In the genomic region with DNA sequence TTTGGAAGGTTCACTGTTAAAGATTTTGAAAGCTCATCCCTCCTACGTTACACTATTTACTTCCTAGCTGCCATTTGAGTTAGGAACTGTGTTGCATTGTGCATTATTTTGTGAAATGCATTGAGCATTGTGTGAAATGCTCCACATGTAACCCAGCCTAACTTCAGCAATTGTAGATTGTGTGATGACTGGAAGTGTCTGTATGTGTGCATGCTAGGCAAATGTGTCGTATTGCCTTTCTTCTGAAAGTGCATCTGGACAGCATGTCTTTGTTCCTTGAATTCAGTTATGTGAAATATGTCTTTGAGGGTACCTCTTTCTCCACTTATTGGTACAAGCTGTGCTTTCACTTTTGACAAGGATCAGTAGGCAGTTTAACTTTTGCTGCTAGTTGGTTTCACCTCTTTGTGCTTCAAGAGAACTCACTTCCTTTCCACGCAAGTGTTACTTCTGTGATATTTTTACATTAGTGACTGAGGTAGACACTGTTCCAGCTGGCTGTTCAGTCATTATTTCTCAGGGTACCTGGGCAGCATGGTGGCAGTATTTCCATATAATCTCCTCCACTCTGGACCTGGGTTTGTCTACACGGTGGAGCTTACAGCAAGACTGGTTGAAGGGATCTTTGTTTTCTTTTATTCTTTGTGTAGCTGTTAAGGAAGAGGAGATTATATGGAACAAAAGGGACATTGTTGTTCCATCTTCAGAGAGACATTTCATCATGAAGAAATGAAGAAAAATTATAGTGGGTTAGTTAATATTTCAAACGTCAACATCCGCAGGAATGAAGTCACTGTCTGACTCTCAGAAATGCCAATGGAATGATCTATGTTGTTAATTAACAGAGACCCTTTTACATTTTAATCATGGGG, we compare ENCODE assay signal across 10 cellular contexts.
DNase-seq lines count a peak whose midpoint lies in the region; ATAC-seq lines count a peak whose summit lies in the region.
"Had no signal": no experiment of that assay in that cellular context is flagged by ENCODE, and none has a peak within 500 bp of the region (broad histone marks: within the 10 kb centered on the region; RNA-seq: fewer than 3 reads in every experiment).

No MANE protein-coding gene starts in this region.

- peaks cover 61% of the 10 kb centered on the region for H3K36me3 ChIP-seq in effector memory CD4-positive, alpha-beta T cell (ENCODE audit: control insufficient read depth, insufficient read depth, low read length)

- H3K4me1 ChIP-seq in effector memory CD4-positive, alpha-beta T cell (ENCODE audit: control insufficient read depth, insufficient read depth, low read length, poor library complexity, severe bottlenecking) = no peaks in the 10 kb centered on the region

- no peaks in the 10 kb centered on the region for H3K27me3 ChIP-seq in effector memory CD4-positive, alpha-beta T cell (replicated peaks; ENCODE audit: control insufficient read depth, insufficient read depth, low read length, poor library complexity, severe bottlenecking)

- peak; percentile 65 to 66 for ATAC-seq in activated CD4-positive, CD25-positive, alpha-beta regulatory T cell treated with anti-CD3 and anti-CD28 coated beads, Interleukin-2, amount 50 U/mL, for 24 hours
- peak; percentile 78 for ATAC-seq in HG02623 (IDR thresholded peaks at IDR 0.05; ENCODE audit: unreplicated experiment)
- ATAC-seq in stimulated activated effector memory CD8-positive, alpha-beta T cell treated with anti-CD3 and anti-CD28 coated beads, Interleukin-12 subunit alpha, Interleukin-12 subunit beta, amount 100 ng/mL, for 72 hours = peak; percentile 81
- ATAC-seq: HCT116 had no signal

- peak overlapping the region; percentile 27 for H3K4me3 Mint-ChIP-seq in stimulated activated effector memory CD8-positive, alpha-beta T cell treated with anti-CD3 and anti-CD28 coated beads, Interleukin-12 subunit alpha, Interleukin-12 subunit beta, amount 100 ng/mL, for 72 hours

- H3K27ac Mint-ChIP-seq in stimulated activated effector memory CD8-positive, alpha-beta T cell treated with anti-CD3 and anti-CD28 coated beads, Interleukin-12 subunit alpha, Interleukin-12 subunit beta, amount 100 ng/mL, for 72 hours = peak overlapping the region; percentile 48

- DNase-seq in activated CD4-positive, CD25-positive, alpha-beta regulatory T cell treated with anti-CD3 and anti-CD28 coated beads, Interleukin-2, amount 50 U/mL, for 72 hours = no peak
- peak; percentile 14 for DNase-seq in OCI-M1 (lab: John Stamatoyannopoulos, UW)
- no peak for DNase-seq in stimulated activated effector memory CD8-positive, alpha-beta T cell treated with anti-CD3 and anti-CD28 coated beads, Interleukin-12 subunit alpha, Interleukin-12 subunit beta, amount 100 ng/mL, for 72 hours (ENCODE audit: low spot score in 2 of 2)
- DNase-seq in NCI-H524 (lab: John Stamatoyannopoulos, UW) = no peak
- no peak for DNase-seq in activated gamma-delta T cell treated with Interleukin-2 at 50 U/mL for 16 hours
- no peak for DNase-seq in effector memory CD4-positive, alpha-beta T cell

- H3K9me3 ChIP-seq in effector memory CD4-positive, alpha-beta T cell (ENCODE audit: control insufficient read depth, low read length) = no peaks in the 10 kb centered on the region

- peaks cover 71% of the 10 kb centered on the region for H3K36me3 Mint-ChIP-seq in stimulated activated effector memory CD8-positive, alpha-beta T cell treated with anti-CD3 and anti-CD28 coated beads, Interleukin-12 subunit alpha, Interleukin-12 subunit beta, amount 100 ng/mL, for 72 hours

- H3K4me3 ChIP-seq in effector memory CD4-positive, alpha-beta T cell (ENCODE audit: insufficient read depth, low read depth, low read length, poor library complexity, severe bottlenecking) = no peak overlapping the region

- H3K9me3 Mint-ChIP-seq in stimulated activated effector memory CD8-positive, alpha-beta T cell treated with anti-CD3 and anti-CD28 coated beads, Interleukin-12 subunit alpha, Interleukin-12 subunit beta, amount 100 ng/mL, for 72 hours = no peaks in the 10 kb centered on the region

- H3K27ac ChIP-seq in effector memory CD4-positive, alpha-beta T cell (ENCODE audit: insufficient read depth, low read length, poor library complexity, severe bottlenecking) = no peak overlapping the region
- H3K27ac ChIP-seq: 22Rv1 had no signal

- peaks cover 22% of the 10 kb centered on the region for H3K4me1 Mint-ChIP-seq in stimulated activated effector memory CD8-positive, alpha-beta T cell treated with anti-CD3 and anti-CD28 coated beads, Interleukin-12 subunit alpha, Interleukin-12 subunit beta, amount 100 ng/mL, for 72 hours
